20 cellular contexts compared by ENCODE assay signal in genomic region chr5:40082313-40082712, GRCh38.
"Had no signal": no experiment of that assay in that cellular context is flagged by ENCODE, and none has a peak within 500 bp of the region (broad histone marks: within the 10 kb centered on the region; RNA-seq: fewer than 3 reads in every experiment).

No MANE protein-coding gene starts in this region.

- DNase-seq: effector CD4-positive, alpha-beta T cell; esophagus squamous epithelium; foreskin fibroblast; immature natural killer cell; kidney; left cardiac atrium; left ventricle myocardium inferior; lower lobe of right lung; mesendoderm; naive thymus-derived CD4-positive, alpha-beta T cell; nephron progenitor cell; psoas muscle; spleen; stimulated activated CD4-positive, alpha-beta T cell treated with anti-CD3 and anti-CD28 coated beads, Interleukin-15, amount 100 ng/mL, for 24 hours; stimulated activated CD4-positive, alpha-beta T cell treated with anti-CD3 and anti-CD28 coated beads, Interleukin-1b, Interleukin-23, amount 100 ng/mL, for 48 hours; stimulated activated CD4-positive, alpha-beta T cell treated with anti-CD3 and anti-CD28 coated beads, Interleukin-4, amount 100 ng/mL, for 24 hours; tibial artery; upper lobe of left lung; uterus had no signal

- H3K27ac ChIP-seq: coronary artery, esophagus squamous epithelium, left ventricle myocardium inferior, lower lobe of right lung, psoas muscle, spleen, tibial artery, upper lobe of left lung, uterus had no signal
